Comparison of ENCODE assay signal across 24 cellular contexts in genomic region chr7:24891173-24891787, GRCh38.
DNase-seq lines count a peak whose midpoint lies in the region; ATAC-seq, FAIRE-seq and TF ChIP-seq lines count a peak whose summit lies in the region.
"Had no signal": no experiment of that assay in that cellular context is flagged by ENCODE, and none has a peak within 500 bp of the region (broad histone marks: within the 10 kb centered on the region; RNA-seq: fewer than 3 reads in every experiment).

No MANE protein-coding gene starts in this region.

- BruUV-seq in Calu3 (replicated peaks; lab: Mats Ljungman, UMichigan): TSS peak; percentile 12

- POLR2A ChIA-PET in naive thymus-derived CD4-positive, alpha-beta T cell (lab: Charles Lee): no interaction called here

- H3K36me3 Mint-ChIP-seq in Calu3 (ENCODE audit: insufficient read depth, unreplicated experiment): peaks cover 28% of the 10 kb centered on the region
- H3K36me3 Mint-ChIP-seq in naive thymus-derived CD4-positive, alpha-beta T cell: peaks cover 0 to 43% (median 27%) of the 10 kb centered on the region in 5 donors
- H3K36me3 Mint-ChIP-seq: natural killer cell had no signal

- no peaks in the 10 kb centered on the region for H3K27me3 ChIP-seq in naive thymus-derived CD4-positive, alpha-beta T cell (ENCODE audit: control insufficient read depth in 2 of 2, insufficient read depth in 2 of 2, low read length in 2 of 2)
- H3K27me3 ChIP-seq: cardiac muscle cell, dorsolateral prefrontal cortex, tibial nerve had no signal

- intact Hi-C loops in Calu3 (cut with micrococcal nuclease; ENCODE audit: unreplicated experiment): no loop called here
- intact Hi-C loops in naive thymus-derived CD4-positive, alpha-beta T cell (cut with micrococcal nuclease): no loop called here

- no peaks in the 10 kb centered on the region for H3K9me3 ChIP-seq in naive thymus-derived CD4-positive, alpha-beta T cell (ENCODE audit: control insufficient read depth in 2 of 3, low read length in 3 of 3)
- H3K9me3 ChIP-seq: tibial nerve had no signal

- FAIRE-seq in H54 (lab: Jason Lieb, UNC): peak; percentile 45
- FAIRE-seq: kidney had no signal

- no peak for DNase-seq in Calu3
- DNase-seq in H54 (ENCODE audit: insufficient read length, low spot score): no peak
- peak; percentile 93 for DNase-seq in NCI-H69 (lab: John Stamatoyannopoulos, UW)
- DNase-seq in choroid plexus epithelial cell (ENCODE audit: low read depth): peak; percentile 15
- DNase-seq in naive thymus-derived CD4-positive, alpha-beta T cell: no peak
- DNase-seq in activated CD4-positive, CD25-positive, alpha-beta regulatory T cell (lab: John Stamatoyannopoulos, UW): no peak
- no peak for DNase-seq in HCEC 1CT
- DNase-seq: activated CD4-positive, alpha-beta T cell treated with anti-CD3 and anti-CD28 coated beads for 48 hours; activated CD8-positive, alpha-beta memory T cell treated with anti-CD3 and anti-CD28 coated beads, Interleukin-2, amount 50 U/mL, for 4 hours; activated effector memory CD4-positive, alpha-beta T cell treated with anti-CD3 and anti-CD28 coated beads, Interleukin-2, amount 50 U/mL, for 16 hours; dorsolateral prefrontal cortex; foreskin melanocyte; GOT3; hypothalamus; kidney; natural killer cell; NCI-H2081 treated with DMSO at 0.1 percent for 48 hours; NCI-H82; stimulated activated CD4-positive, alpha-beta T cell treated with anti-CD3 and anti-CD28 coated beads, Interleukin-2, amount 100 ng/mL, for 24 hours; stimulated activated naive CD4-positive, alpha-beta T cell treated with Interleukin-2 at 50 U/mL for 16 hours; SW 1271 had no signal

- no peaks in the 10 kb centered on the region for H3K27me3 Mint-ChIP-seq in Calu3 (ENCODE audit: unreplicated experiment)
- H3K27me3 Mint-ChIP-seq in naive thymus-derived CD4-positive, alpha-beta T cell: no peaks in the 10 kb centered on the region

- CTCF ChIA-PET in Calu3 (lab: Charles Lee): interaction anchor here (1.1 to 1.8 kb wide), 4 partner anchors 8 to 202 kb away, joined by 3 to 5 read pairs (median 4); no protein-coding TSS in a partner anchor
- CTCF ChIA-PET in naive thymus-derived CD4-positive, alpha-beta T cell (lab: Charles Lee): interaction anchor here (1.0 to 1.2 kb wide), 2 partner anchors 9 to 71 kb away, joined by 5 read pairs; no protein-coding TSS in a partner anchor

- H3K4me1 Mint-ChIP-seq in Calu3 (ENCODE audit: low read depth, unreplicated experiment): peaks cover 29% of the 10 kb centered on the region
- peaks cover 2 to 61% (median 9%) of the 10 kb centered on the region in 7 donors for H3K4me1 Mint-ChIP-seq in naive thymus-derived CD4-positive, alpha-beta T cell

- H3K9me3 Mint-ChIP-seq in Calu3 (ENCODE audit: low read depth, unreplicated experiment): no peaks in the 10 kb centered on the region
- no peaks in the 10 kb centered on the region for H3K9me3 Mint-ChIP-seq in naive thymus-derived CD4-positive, alpha-beta T cell
- H3K9me3 Mint-ChIP-seq: natural killer cell had no signal

- no peak overlapping the region for H3K27ac Mint-ChIP-seq in Calu3 (ENCODE audit: unreplicated experiment)
- no peak overlapping the region for H3K27ac Mint-ChIP-seq in naive thymus-derived CD4-positive, alpha-beta T cell

- peaks cover 0 to 7% (median 4%) of the 10 kb centered on the region in 3 experiments for H3K36me3 ChIP-seq in naive thymus-derived CD4-positive, alpha-beta T cell (ENCODE audit: control insufficient read depth in 2 of 3, insufficient read depth in 3 of 3, low read length in 3 of 3)
- H3K36me3 ChIP-seq: cardiac muscle cell, tibial nerve had no signal

- H3K4me3 Mint-ChIP-seq in Calu3 (ENCODE audit: low read depth, unreplicated experiment): no peak overlapping the region
- no peak overlapping the region for H3K4me3 Mint-ChIP-seq in naive thymus-derived CD4-positive, alpha-beta T cell
- H3K4me3 Mint-ChIP-seq: natural killer cell had no signal

- H3K27ac ChIP-seq in naive thymus-derived CD4-positive, alpha-beta T cell (ENCODE audit: low read depth, low read length): no peak overlapping the region
- H3K27ac ChIP-seq: cardiac muscle cell, parathyroid adenoma, tibial nerve had no signal

- no peak overlapping the region for H3K4me3 ChIP-seq in choroid plexus epithelial cell (ENCODE audit: low read depth, low read length)
- H3K4me3 ChIP-seq in naive thymus-derived CD4-positive, alpha-beta T cell (ENCODE audit: low read length): no peak overlapping the region
- H3K4me3 ChIP-seq: cardiac muscle cell, dorsolateral prefrontal cortex, tibial nerve had no signal

- no peak for ATAC-seq in naive thymus-derived CD4-positive, alpha-beta T cell
- ATAC-seq: natural killer cell had no signal

- H3K4me1 ChIP-seq in naive thymus-derived CD4-positive, alpha-beta T cell (ENCODE audit: control insufficient read depth in 2 of 2, insufficient read depth in 2 of 2, low read length in 2 of 2): peaks cover 0 to 6% of the 10 kb centered on the region in 2 donors
- H3K4me1 ChIP-seq: tibial nerve had no signal

- TF ChIP-seq POLR2A in H54 (IDR thresholded peaks at IDR 0.05; ENCODE audit: low read depth, low read length): no peak

- no peak for TF ChIP-seq CTCF in Calu3 (IDR thresholded peaks at IDR 0.05; ENCODE audit: unreplicated experiment)
- TF ChIP-seq CTCF in choroid plexus epithelial cell (conservative IDR thresholded peaks at IDR 0.05; ENCODE audit: low read depth, low read length): no peak

Comparison
In these comparisons a context has a peak if more than half of its experiments do, and no peak if none do; other contexts are left out.
1. DNase-seq: peak in NCI-H69 (single experiment) and choroid plexus epithelial cell (single experiment); none in Calu3 (single experiment), H54 (single experiment), naive thymus-derived CD4-positive, alpha-beta T cell (0 of 9), activated CD4-positive, CD25-positive, alpha-beta regulatory T cell (0 of 4) and HCEC 1CT (single experiment).